In the genomic region with DNA sequence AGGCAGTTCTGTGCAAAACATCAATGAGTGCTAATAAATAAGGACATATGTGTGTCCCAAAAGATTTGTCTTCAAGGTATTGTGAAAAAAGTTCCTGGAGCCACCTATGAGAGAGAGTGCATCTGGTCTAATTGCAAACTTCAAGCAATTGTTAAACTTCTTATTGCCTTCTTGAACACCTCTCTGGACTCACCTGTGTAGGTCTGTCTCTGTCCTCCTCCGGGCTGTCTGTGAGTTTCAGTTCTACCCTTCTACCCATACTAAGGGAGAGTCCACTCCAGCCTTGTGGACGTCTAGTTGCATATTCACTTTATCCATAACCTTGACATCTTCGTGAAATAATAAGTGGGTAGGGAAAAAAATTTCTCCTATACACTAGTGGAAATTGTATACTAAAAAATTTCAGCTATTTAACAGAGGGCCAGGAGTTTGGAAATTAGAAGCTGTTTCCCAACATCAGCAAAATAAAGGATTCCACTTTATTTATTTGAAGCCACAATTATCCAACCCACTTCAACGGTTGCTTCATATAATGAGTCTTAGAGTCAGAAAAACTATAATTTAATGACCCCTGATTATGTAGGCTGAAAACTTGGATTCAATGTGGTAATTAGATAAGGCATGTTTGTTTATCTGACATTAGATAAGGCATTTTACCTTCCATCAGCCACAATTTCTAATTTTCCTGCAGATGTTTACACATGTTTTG, we compare ENCODE assay signal across 18 cellular contexts.
DNase-seq lines count a peak whose midpoint lies in the region; ATAC-seq, FAIRE-seq and TF ChIP-seq lines count a peak whose summit lies in the region.
"Had no signal": no experiment of that assay in that cellular context is flagged by ENCODE, and none has a peak within 500 bp of the region (broad histone marks: within the 10 kb centered on the region; RNA-seq: fewer than 3 reads in every experiment).

No MANE protein-coding gene starts in this region.

- H2AK5ac ChIP-seq in trophoblast cell (ENCODE audit: low read length), result no peak overlapping the region

- H3K9me1 ChIP-seq in endothelial cell of umbilical vein (replicated peaks; ENCODE audit: control insufficient read depth, extremely low read depth, insufficient read depth, low read length), result no peaks in the 10 kb centered on the region

- H4K8ac ChIP-seq in trophoblast cell (ENCODE audit: low read depth, low read length), result no peak overlapping the region

- no peak for ATAC-seq in HG02798 (IDR thresholded peaks at IDR 0.05; ENCODE audit: poor library complexity, unreplicated experiment)

- H3K4me3 ChIP-seq in KMS-11 (IDR thresholded peaks at IDR 0.05; ENCODE audit: insufficient read depth, low read depth, low read length) (no peak overlapping the region), OCI-LY3 (ENCODE audit: low read length) (peak overlapping the region; percentile 1; the same call in 1 of the 2 replicates), endothelial cell of umbilical vein (replicated peaks in 1 of 3; ENCODE audit: insufficient read depth in 1 of 3, low read depth in 1 of 3, low read length in 3 of 3) (no peak overlapping the region), trophoblast cell (ENCODE audit: low read depth, low read length) (no peak overlapping the region), spleen (no peak overlapping the region)
- H3K4me3 ChIP-seq: BLaER1, cardiac muscle cell, left lung, right lobe of liver had no signal

- H2AFZ ChIP-seq in KMS-11 (ENCODE audit: low read depth) (peak overlapping the region; percentile 20), OCI-LY3 (ENCODE audit: low read depth, low read length) (peak overlapping the region; percentile 51), endothelial cell of umbilical vein (ENCODE audit: low read depth, low read length) (peak overlapping the region; percentile 70), trophoblast cell (ENCODE audit: insufficient read depth, low read length, poor library complexity) (no peak overlapping the region)

- dilution Hi-C loops in endothelial cell of umbilical vein (cut with MboI; ENCODE audit: extremely low pct_ligation_motif_present, low sequenced_read_pairs), result no loop called here

- H4K20me1 ChIP-seq in KMS-11 (ENCODE audit: insufficient read depth) (no peaks in the 10 kb centered on the region), OCI-LY3 (ENCODE audit: insufficient read depth, low read length) (no peaks in the 10 kb centered on the region), endothelial cell of umbilical vein (replicated peaks; ENCODE audit: control insufficient read depth, extremely low read depth, insufficient read depth, low read length) (no peaks in the 10 kb centered on the region)
- H4K20me1 ChIP-seq: BLaER1 had no signal

- DNase-seq in endothelial cell of umbilical vein (ENCODE audit: low read depth, low spot score), result no peak
- peak; percentile 4 to 49 for DNase-seq in trophoblast cell
- DNase-seq in spleen, result no peak
- no peak for DNase-seq in stimulated activated CD4-positive, alpha-beta T cell treated with anti-CD3 and anti-CD28 coated beads, Interleukin-4, amount 100 ng/mL, for 4 hours
- DNase-seq: activated CD8-positive, alpha-beta T cell treated with anti-CD3 and anti-CD28 coated beads for 36 hours; activated naive CD8-positive, alpha-beta T cell treated with anti-CD3 and anti-CD28 coated beads for 36 hours; activated T-cell treated with anti-CD3 and anti-CD28 coated beads, Interleukin-2, amount 50 U/mL, for 48 hours; dorsolateral prefrontal cortex; glutamatergic neuron; left lung; right lobe of liver; stimulated activated CD4-positive, alpha-beta T cell treated with anti-CD3 and anti-CD28 coated beads, Interleukin-2, amount 100 ng/mL, for 24 hours had no signal

- H3K23ac ChIP-seq in trophoblast cell (ENCODE audit: low read length), result no peak overlapping the region

- CTCF ChIA-PET in endothelial cell of umbilical vein (lab: Charles Lee), result interaction anchor here (0.6 to 3.8 kb wide), 24 partner anchors 8 to 449 kb away, joined by 3 to 293 read pairs (median 4); a partner anchor contains a TSS

- H3K4me2 ChIP-seq in KMS-11 (peak overlapping the region; percentile 53), OCI-LY3 (ENCODE audit: low read length) (peak overlapping the region; percentile 36), endothelial cell of umbilical vein (ENCODE audit: insufficient read depth, low read length) (no peak overlapping the region), trophoblast cell (ENCODE audit: low read length) (no peak overlapping the region)
- H3K4me2 ChIP-seq: BLaER1 had no signal

- no TSS peak for BruUV-seq in endothelial cell of umbilical vein (replicated peaks; lab: Mats Ljungman, UMichigan)

- H3K9me3 ChIP-seq in OCI-LY3 (ENCODE audit: insufficient read depth, low read length) (no peaks in the 10 kb centered on the region), endothelial cell of umbilical vein (replicated peaks; ENCODE audit: control insufficient read depth, insufficient read depth, low read length) (no peaks in the 10 kb centered on the region), trophoblast cell (ENCODE audit: insufficient read depth, low read depth, low read length) (no peaks in the 10 kb centered on the region), spleen (no peaks in the 10 kb centered on the region)
- H3K9me3 ChIP-seq: left lung, right lobe of liver had no signal

- H2BK12ac ChIP-seq in trophoblast cell (ENCODE audit: low read length), result no peak overlapping the region

- H3K27ac ChIP-seq in KMS-11 (no peak overlapping the region), OCI-LY3 (ENCODE audit: low read length) (no peak overlapping the region), endothelial cell of umbilical vein (ENCODE audit: insufficient read depth, low read depth, low read length) (no peak overlapping the region), trophoblast cell (ENCODE audit: low read depth, low read length) (no peak overlapping the region), spleen (no peak overlapping the region)
- H3K27ac ChIP-seq: BLaER1, cardiac muscle cell, left lung, right lobe of liver, VCaP had no signal

- H3K9ac ChIP-seq in KMS-11, result no peak overlapping the region
- no peak overlapping the region for H3K9ac ChIP-seq in OCI-LY3 (ENCODE audit: low read length)
- no peak overlapping the region for H3K9ac ChIP-seq in endothelial cell of umbilical vein (replicated peaks; ENCODE audit: extremely low read depth, insufficient read depth, low read length)
- no peak overlapping the region for H3K9ac ChIP-seq in trophoblast cell (ENCODE audit: low read length)
- H3K9ac ChIP-seq: BLaER1 had no signal

- H3K4me1 ChIP-seq in KMS-11 (ENCODE audit: low read depth, poor library complexity, severe bottlenecking) (peaks cover 56% of the 10 kb centered on the region), OCI-LY3 (ENCODE audit: low read length) (peaks cover 2% of the 10 kb centered on the region; the same call in 1 of the 2 replicates), endothelial cell of umbilical vein (ENCODE audit: control insufficient read depth, extremely low read depth, insufficient read depth, low read length) (peaks cover 32% of the 10 kb centered on the region), trophoblast cell (ENCODE audit: control insufficient read depth in 1 of 2, insufficient read depth in 2 of 2, low read length in 2 of 2) (peaks cover 0 to 2% of the 10 kb centered on the region in 2 experiments), spleen (peaks cover 0 to 9% (median 0%) of the 10 kb centered on the region in 6 donors)
- H3K4me1 ChIP-seq: BLaER1, left lung, right lobe of liver had no signal

- intact Hi-C loops in endothelial cell of umbilical vein (cut with micrococcal nuclease), result loop anchor here (1.0 to 10.0 kb wide), 9 partner anchors 150 to 742 kb away; a partner anchor contains a TSS
- intact Hi-C loops in spleen (cut with DNase I; ENCODE audit: low total_unique reads), result loop anchor here (2.0 kb wide), 1 partner anchor 180 kb away; no protein-coding TSS in a partner anchor

- H4K91ac ChIP-seq in trophoblast cell (ENCODE audit: low read depth, low read length), result no peak overlapping the region

- TF ChIP-seq POLR2A in endothelial cell of umbilical vein (IDR thresholded peaks at IDR 0.05; ENCODE audit: low read depth, low read length) (no peak), spleen (IDR thresholded peaks at IDR 0.05) (no peak)

- H3K79me1 ChIP-seq in trophoblast cell (ENCODE audit: low read length), result no peaks in the 10 kb centered on the region

- H3K79me2 ChIP-seq in KMS-11 (ENCODE audit: insufficient read depth, low read depth), result no peaks in the 10 kb centered on the region
- H3K79me2 ChIP-seq in OCI-LY3 (ENCODE audit: low read length), result no peaks in the 10 kb centered on the region
- H3K79me2 ChIP-seq in endothelial cell of umbilical vein (ENCODE audit: control insufficient read depth, insufficient read depth, low read length), result no peaks in the 10 kb centered on the region
- no peaks in the 10 kb centered on the region for H3K79me2 ChIP-seq in trophoblast cell (ENCODE audit: control insufficient read depth, insufficient read depth, low read length, poor library complexity)

- H2BK5ac ChIP-seq in trophoblast cell (ENCODE audit: low read depth, low read length, poor library complexity), result no peak overlapping the region

- TF ChIP-seq CTCF in KMS-11 (conservative IDR thresholded peaks at IDR 0.05; ENCODE audit: low read depth, low read length) (no peak), OCI-LY3 (IDR thresholded peaks at IDR 0.05; ENCODE audit: low read depth, low read length) (no peak), endothelial cell of umbilical vein (IDR thresholded peaks at IDR 0.05; ENCODE audit: extremely low read depth in 1 of 2, insufficient read depth in 1 of 2, low read depth in 1 of 2, low read length in 2 of 2) (no peak), spleen (IDR thresholded peaks at IDR 0.05 in 8 of 11, conservative IDR thresholded peaks at IDR 0.05 in 3 of 11) (no peak)

- POLR2A ChIA-PET in endothelial cell of umbilical vein (lab: Charles Lee), result interaction anchor here (1.3 kb wide), 1 partner anchor 179 kb away, joined by 4 read pairs; no protein-coding TSS in a partner anchor

- H3K14ac ChIP-seq in trophoblast cell (ENCODE audit: low read length), result no peak overlapping the region

- H3K4ac ChIP-seq in trophoblast cell (ENCODE audit: low read depth, low read length), result no peak overlapping the region

- no peak overlapping the region for H3K18ac ChIP-seq in trophoblast cell (ENCODE audit: low read length)

- no peak overlapping the region for H2BK120ac ChIP-seq in trophoblast cell (ENCODE audit: insufficient read depth, low read length, poor library complexity)

- no peak overlapping the region for H4K12ac ChIP-seq in trophoblast cell (ENCODE audit: low read depth, low read length)

- no CpG with 5 or more reads among the region's 4 CpGs for WGBS in trophoblast cell (ENCODE audit: extremely low coverage, insufficient coverage, insufficient read length)
- 73 to 90% (median 82%) methylated on average over 4 of the region's 4 CpGs for WGBS in spleen, 5 donors

- FAIRE-seq in endothelial cell of umbilical vein (lab: Jason Lieb, UNC), result no peak

- H3K36me3 ChIP-seq in KMS-11 (ENCODE audit: insufficient read depth) (no peaks in the 10 kb centered on the region), OCI-LY3 (replicated peaks; ENCODE audit: low read depth, low read length) (no peaks in the 10 kb centered on the region), endothelial cell of umbilical vein (ENCODE audit: control insufficient read depth in 2 of 2, extremely low read depth in 1 of 2, insufficient read depth in 2 of 2, low read length in 2 of 2) (no peaks in the 10 kb centered on the region), trophoblast cell (ENCODE audit: control insufficient read depth in 1 of 2, insufficient read depth in 2 of 2, low read length in 2 of 2) (no peaks in the 10 kb centered on the region), spleen (no peaks in the 10 kb centered on the region)
- H3K36me3 ChIP-seq: BLaER1, cardiac muscle cell, left lung, right lobe of liver had no signal

- H3K27me3 ChIP-seq in KMS-11 (ENCODE audit: insufficient read depth, low read depth) (no peaks in the 10 kb centered on the region), OCI-LY3 (ENCODE audit: low read depth, low read length) (no peaks in the 10 kb centered on the region), endothelial cell of umbilical vein (ENCODE audit: control insufficient read depth in 2 of 2, insufficient read depth in 2 of 2, low read length in 2 of 2) (no peaks in the 10 kb centered on the region), trophoblast cell (ENCODE audit: insufficient read depth, low read length) (no peaks in the 10 kb centered on the region), spleen (replicated peaks in 1 of 7) (no peaks in the 10 kb centered on the region)
- H3K27me3 ChIP-seq: BLaER1, cardiac muscle cell, dorsolateral prefrontal cortex, left lung, right lobe of liver had no signal

Comparison
In these comparisons a context has a peak if more than half of its experiments do, and no peak if none do; other contexts are left out.
1. H3K4me2 ChIP-seq: peak in KMS-11 (single experiment) and OCI-LY3 (single experiment); none in endothelial cell of umbilical vein (single experiment) and trophoblast cell (single experiment).
2. DNase-seq: peak in trophoblast cell (2 of 2); none in endothelial cell of umbilical vein (single experiment), spleen (single experiment) and stimulated activated CD4-positive, alpha-beta T cell treated with anti-CD3 and anti-CD28 coated beads, Interleukin-4, amount 100 ng/mL, for 4 hours (0 of 2).